In genomic region chr10:6987536-6987945, GRCh38 we compare ENCODE assay signal across 23 cellular contexts.
DNase-seq lines count a peak whose midpoint lies in the region; ATAC-seq and TF ChIP-seq lines count a peak whose summit lies in the region.
"Had no signal": no experiment of that assay in that cellular context is flagged by ENCODE, and none has a peak within 500 bp of the region (broad histone marks: within the 10 kb centered on the region; RNA-seq: fewer than 3 reads in every experiment).

No MANE protein-coding gene starts in this region.

- TF ChIP-seq CTCF in IMR-90 (conservative IDR thresholded peaks at IDR 0.05; ENCODE audit: low read depth, low read length): no peak
- no peak for TF ChIP-seq CTCF in RWPE1 (conservative IDR thresholded peaks at IDR 0.05; ENCODE audit: low read depth)

- no peak overlapping the region for H2AK5ac ChIP-seq in IMR-90 (ENCODE audit: low read depth, low read length)

- no peak overlapping the region for H3K56ac ChIP-seq in IMR-90 (ENCODE audit: extremely low read depth, insufficient read depth, low read length)

- BruUV-seq in IMR-90 (replicated peaks; lab: Mats Ljungman, UMichigan): no TSS peak

- H2BK15ac ChIP-seq in IMR-90 (ENCODE audit: low read depth, low read length): no peak overlapping the region

- no peak overlapping the region for H3K4me2 ChIP-seq in IMR-90 (ENCODE audit: low read depth, low read length)
- H3K4me2 ChIP-seq: PC-9 had no signal

- no peak for TF ChIP-seq RAD21 in IMR-90 (IDR thresholded peaks at IDR 0.05; ENCODE audit: low read length)

- peak overlapping the region; percentile 28 for H2AK9ac ChIP-seq in IMR-90 (replicated peaks; ENCODE audit: low read depth, low read length, poor library complexity)

- no peak overlapping the region for H4K5ac ChIP-seq in IMR-90 (ENCODE audit: low read depth, low read length)

- H3K4me3 ChIP-seq in IMR-90 (ENCODE audit: insufficient read depth, low read depth, low read length): no peak overlapping the region
- H3K4me3 ChIP-seq: colonic mucosa, PC-9, SK-N-MC had no signal

- no peak for ATAC-seq in IMR-90 (ENCODE audit: low read depth)
- ATAC-seq in GM19395 (IDR thresholded peaks at IDR 0.05; ENCODE audit: unreplicated experiment): no peak
- no peak for ATAC-seq in GM18502 (IDR thresholded peaks at IDR 0.05; ENCODE audit: poor library complexity, unreplicated experiment)
- ATAC-seq: activated CD8-positive, alpha-beta T cell treated with anti-CD3 and anti-CD28 coated beads, Interleukin-2, amount 10 ng/mL, durations not matched to agents 7 days and 5 days; activated T-cell treated with anti-CD3 and anti-CD28 coated beads, Interleukin-2, amount 50 U/mL, for 4 hours; left colon; right cardiac atrium; stimulated activated memory B cell treated with anti-CD40 and anti-IgM and Interleukin-4, amounts not matched to agents 10 μg/mL and 1 μg/mL and 100 μg/mL, for 72 hours had no signal

- in situ Hi-C loops in IMR-90 (cut with MboI; ENCODE audit: low sequenced_read_pairs): no loop called here

- H2BK20ac ChIP-seq in IMR-90 (ENCODE audit: low read depth, low read length): no peak overlapping the region

- H4K20me1 ChIP-seq in IMR-90 (ENCODE audit: insufficient read depth, low read length): no peaks in the 10 kb centered on the region

- no peak overlapping the region for H2BK5ac ChIP-seq in IMR-90 (ENCODE audit: low read depth, low read length, poor library complexity, severe bottlenecking)

- no peak overlapping the region for H4K8ac ChIP-seq in IMR-90 (ENCODE audit: low read depth in 2 of 2, low read length in 2 of 2)

- H3K14ac ChIP-seq in IMR-90 (replicated peaks; ENCODE audit: low read depth, low read length): no peak overlapping the region

- H3K27me3 ChIP-seq in IMR-90 (ENCODE audit: control insufficient read depth, insufficient read depth, low read length): no peaks in the 10 kb centered on the region
- H3K27me3 ChIP-seq: colonic mucosa, neutrophil had no signal

- intact Hi-C loops in IMR-90 (cut with micrococcal nuclease): no loop called here

- POLR2A ChIA-PET in IMR-90 (lab: Charles Lee; ENCODE audit: unreplicated experiment): no interaction called here
- POLR2A ChIA-PET in RWPE1 (lab: Yijun Ruan, JAX; ENCODE audit: low non-redundant PET): no interaction called here

- TF ChIP-seq POLR2A in IMR-90 (IDR thresholded peaks at IDR 0.05; ENCODE audit: low read depth, low read length): no peak

- no peaks in the 10 kb centered on the region for H3K79me1 ChIP-seq in IMR-90 (ENCODE audit: low read depth in 1 of 2, low read length in 2 of 2)

- H3K23ac ChIP-seq in IMR-90 (ENCODE audit: low read depth, low read length): no peak overlapping the region

- CTCF ChIA-PET in IMR-90 (lab: Yijun Ruan, JAX): interaction anchor here (0.6 kb wide), 1 partner anchor 109 kb away, joined by 3 read pairs; no protein-coding TSS in a partner anchor
- CTCF ChIA-PET in RWPE1 (lab: Yijun Ruan, JAX): no interaction called here

- dilution Hi-C loops in IMR-90 (cut with HindIII; ENCODE audit: low sequenced_read_pairs, unreplicated experiment): no loop called here

- H3K18ac ChIP-seq in IMR-90 (ENCODE audit: low read depth, low read length): no peak overlapping the region

- WGBS in IMR-90 (ENCODE audit: extremely low coverage in 2 of 2, insufficient read length in 1 of 2), 2 experiments: 10% methylated on average over 3 of the region's 8 CpGs; no CpG with 5 or more reads in 1 of the 2 experiments

- H2BK120ac ChIP-seq in IMR-90 (ENCODE audit: low read depth, low read length): no peak overlapping the region

- no peak overlapping the region for H2AFZ ChIP-seq in IMR-90 (replicated peaks; ENCODE audit: low read length, poor library complexity)
- H2AFZ ChIP-seq: PC-9 had no signal

- H3K4ac ChIP-seq in IMR-90 (ENCODE audit: low read depth, low read length): no peak overlapping the region

- DNase-seq in IMR-90 (no peak), anterior cingulate cortex (lab: John Stamatoyannopoulos, UW) (peak in 53 of 58 donors; percentile 28 to 95 (median 71)), hippocampal formation (lab: John Stamatoyannopoulos, UW) (peak; percentile 86 to 93), putamen (ENCODE audit: low spot score) (peak; percentile 95), RWPE1 (ENCODE audit: low spot score) (no peak)
- no peak for DNase-seq in stimulated activated CD4-positive, alpha-beta T cell treated with anti-CD3 and anti-CD28 coated beads, Interleukin-4, amount 100 ng/mL, for 24 hours
- DNase-seq: activated CD8-positive, alpha-beta T cell treated with anti-CD3 and anti-CD28 coated beads, Interleukin-2, amount 10 ng/mL, durations not matched to agents 7 days and 5 days; activated naive CD4-positive, alpha-beta T cell treated with anti-CD3 and anti-CD28 coated beads, Interleukin-2, amount 10 ng/mL, durations not matched to agents 7 days and 5 days; activated T-cell treated with anti-CD3 and anti-CD28 coated beads, Interleukin-2, amount 50 U/mL, for 4 hours; colonic mucosa; DMS79 treated with DMSO at 0.1 percent for 48 hours; HFFc6; left colon; NCI-H1092; NCI-H526 treated with DMSO at 0.1 percent for 48 hours; PC-9; right cardiac atrium; trophoblast cell had no signal

- H3K9me1 ChIP-seq in IMR-90 (ENCODE audit: insufficient read depth, low read length): no peaks in the 10 kb centered on the region

- H3K9ac ChIP-seq in IMR-90 (ENCODE audit: low read depth, low read length): no peak overlapping the region

- H3K9me3 ChIP-seq in IMR-90 (ENCODE audit: control insufficient read depth, insufficient read depth, low read length): no peaks in the 10 kb centered on the region; the same call in 1 of the 2 replicates
- H3K9me3 ChIP-seq: colonic mucosa, neutrophil had no signal

- no peak overlapping the region for H4K91ac ChIP-seq in IMR-90 (ENCODE audit: insufficient read depth, low read depth, low read length)

- H3K27ac ChIP-seq in IMR-90 (ENCODE audit: insufficient read depth, low read length) (no peak overlapping the region), RWPE1 (no peak overlapping the region)
- H3K27ac ChIP-seq: colonic mucosa, neutrophil, PC-9, SK-N-MC had no signal

- no peaks in the 10 kb centered on the region for H3K4me1 ChIP-seq in IMR-90 (ENCODE audit: control insufficient read depth, insufficient read depth, low read length)
- H3K4me1 ChIP-seq: colonic mucosa had no signal

- no peaks in the 10 kb centered on the region for H3K36me3 ChIP-seq in IMR-90 (ENCODE audit: control insufficient read depth, insufficient read depth, low read length)
- H3K36me3 ChIP-seq: colonic mucosa, neutrophil had no signal

TF ChIP-seq in IMR-90, 13 proteins besides CTCF, POLR2A, EP300 and RAD21:
- no peak for TF ChIP-seq MAZ (IDR thresholded peaks at IDR 0.05; ENCODE audit: borderline replicate concordance, low read depth, low read length)
- TF ChIP-seq USF2 (IDR thresholded peaks at IDR 0.05; ENCODE audit: low read depth, low read length): no peak
- no peak for TF ChIP-seq NFE2L2 (IDR thresholded peaks at IDR 0.05; ENCODE audit: low read depth, low read length)
- TF ChIP-seq CHD1 (IDR thresholded peaks at IDR 0.05; ENCODE audit: low read depth, low read length): no peak
- no peak for TF ChIP-seq ELK1 (IDR thresholded peaks at IDR 0.05; ENCODE audit: borderline replicate concordance, low read depth, low read length)
- no peak for TF ChIP-seq RCOR1 (IDR thresholded peaks at IDR 0.05; ENCODE audit: insufficient replicate concordance, low read length)
- TF ChIP-seq BHLHE40 (IDR thresholded peaks at IDR 0.05; ENCODE audit: low read depth, low read length): no peak
- TF ChIP-seq RFX5 (IDR thresholded peaks at IDR 0.05; ENCODE audit: low read depth, low read length): no peak
- no peak for TF ChIP-seq FOS (IDR thresholded peaks at IDR 0.05; ENCODE audit: low read depth, low read length)
- TF ChIP-seq SMC3 (IDR thresholded peaks at IDR 0.05; ENCODE audit: low read depth, low read length): no peak
- no peak for TF ChIP-seq MAFK (IDR thresholded peaks at IDR 0.05; ENCODE audit: low read depth, low read length)
- TF ChIP-seq MXI1 (IDR thresholded peaks at IDR 0.05; ENCODE audit: borderline replicate concordance, low read depth, low read length): no peak
- no peak for TF ChIP-seq CEBPB (IDR thresholded peaks at IDR 0.05; ENCODE audit: low read depth, low read length)

Comparison
In these comparisons a context has a peak if more than half of its experiments do, and no peak if none do; other contexts are left out.
1. DNase-seq: peak in anterior cingulate cortex (53 of 58), hippocampal formation (2 of 2) and putamen (single experiment); none in IMR-90 (single experiment), RWPE1 (single experiment) and stimulated activated CD4-positive, alpha-beta T cell treated with anti-CD3 and anti-CD28 coated beads, Interleukin-4, amount 100 ng/mL, for 24 hours (single experiment).